Comparison of ENCODE assay signal across 15 cellular contexts in the genomic region with DNA sequence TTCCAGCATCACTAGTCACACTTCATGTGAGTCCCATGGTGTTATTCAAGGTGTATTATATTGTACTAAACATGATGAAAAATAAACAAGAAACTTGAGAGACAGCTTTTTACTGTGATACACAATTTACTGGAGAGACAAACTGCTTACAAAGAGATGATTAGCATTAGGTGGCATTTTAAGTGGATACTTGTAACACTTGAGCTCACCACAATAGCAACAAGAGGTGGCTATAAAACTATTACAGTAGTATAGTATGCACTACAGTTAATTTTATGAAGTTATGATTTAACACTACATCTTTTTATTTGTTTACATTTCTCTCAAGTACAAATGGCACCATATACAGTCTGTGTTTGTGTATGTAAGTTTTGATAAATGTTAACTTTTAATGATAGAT.
"Had no signal": no experiment of that assay in that cellular context is flagged by ENCODE, and none has a peak within 500 bp of the region (broad histone marks: within the 10 kb centered on the region; RNA-seq: fewer than 3 reads in every experiment).

No MANE protein-coding gene starts in this region.

- H3K36me3 ChIP-seq: adrenal gland, gastrocnemius medialis, sigmoid colon had no signal

- H3K9me3 ChIP-seq: adrenal gland, gastrocnemius medialis, sigmoid colon had no signal

- H3K27ac ChIP-seq: adrenal gland, gastrocnemius medialis, sigmoid colon had no signal

- H3K27me3 ChIP-seq: adrenal gland, gastrocnemius medialis, sigmoid colon had no signal

- H3K4me3 ChIP-seq: adrenal gland, gastrocnemius medialis, sigmoid colon had no signal

- H3K4me1 ChIP-seq: adrenal gland, gastrocnemius medialis, sigmoid colon had no signal

- ATAC-seq: activated T-helper 17 cell treated with anti-CD3 and anti-CD28 coated beads, Interleukin-2, amount 50 U/mL, for 72 hours; gastrocnemius medialis; stimulated activated naive B cell treated with anti-CD40 and anti-IgM and Interleukin-4, amounts not matched to agents 10 μg/mL and 1 μg/mL and 100 μg/mL, for 72 hours; WTC11 had no signal

- DNase-seq: activated CD4-positive, alpha-beta T cell treated with anti-CD3 and anti-CD28 coated beads, Interleukin-2, amount 10 ng/mL, durations not matched to agents 24 days and 14 days; activated CD8-positive, alpha-beta memory T cell treated with anti-CD3 and anti-CD28 coated beads for 24 hours; activated naive CD4-positive, alpha-beta T cell treated with anti-CD3 and anti-CD28 coated beads, Interleukin-2, amount 10 ng/mL, durations not matched to agents 7 days and 5 days; adrenal gland; caudate nucleus; cortex of kidney; effector memory CD4-positive, alpha-beta T cell; gastrocnemius medialis; kidney; sigmoid colon; stimulated activated CD4-positive, alpha-beta T cell treated with anti-CD3 and anti-CD28 coated beads, Interleukin-2, amount 100 ng/mL, for 24 hours; stimulated activated naive B cell treated with anti-CD40 and anti-IgM and Interleukin-4, amounts not matched to agents 10 μg/mL and 1 μg/mL and 100 μg/mL, for 72 hours; substantia nigra had no signal
